1 cellular context compared by ENCODE assay signal in the genomic region with DNA sequence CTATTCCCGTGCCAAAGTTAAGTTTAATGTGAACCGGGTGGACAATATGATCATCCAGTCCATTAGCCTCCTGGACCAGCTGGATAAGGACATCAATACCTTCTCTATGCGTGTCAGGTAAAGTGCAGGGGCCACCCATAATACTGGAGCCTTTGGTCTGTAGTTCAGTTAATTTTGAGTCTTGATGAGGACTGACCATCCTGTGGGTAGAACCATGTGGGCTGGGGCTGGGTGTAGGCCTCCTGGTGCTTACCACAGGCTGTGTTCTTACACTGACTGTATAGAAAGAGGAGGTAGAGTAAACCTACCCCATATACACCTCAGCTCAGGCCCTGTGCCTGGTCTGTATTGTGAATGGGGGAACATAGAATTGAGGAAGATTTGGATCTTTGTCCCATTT.
TF ChIP-seq lines count a peak whose summit lies in the region.

No MANE protein-coding gene starts in this region.

TF ChIP-seq in H1, 55 proteins besides CTCF, POLR2A, EP300 and RAD21:
- TF ChIP-seq, protein P1, sequence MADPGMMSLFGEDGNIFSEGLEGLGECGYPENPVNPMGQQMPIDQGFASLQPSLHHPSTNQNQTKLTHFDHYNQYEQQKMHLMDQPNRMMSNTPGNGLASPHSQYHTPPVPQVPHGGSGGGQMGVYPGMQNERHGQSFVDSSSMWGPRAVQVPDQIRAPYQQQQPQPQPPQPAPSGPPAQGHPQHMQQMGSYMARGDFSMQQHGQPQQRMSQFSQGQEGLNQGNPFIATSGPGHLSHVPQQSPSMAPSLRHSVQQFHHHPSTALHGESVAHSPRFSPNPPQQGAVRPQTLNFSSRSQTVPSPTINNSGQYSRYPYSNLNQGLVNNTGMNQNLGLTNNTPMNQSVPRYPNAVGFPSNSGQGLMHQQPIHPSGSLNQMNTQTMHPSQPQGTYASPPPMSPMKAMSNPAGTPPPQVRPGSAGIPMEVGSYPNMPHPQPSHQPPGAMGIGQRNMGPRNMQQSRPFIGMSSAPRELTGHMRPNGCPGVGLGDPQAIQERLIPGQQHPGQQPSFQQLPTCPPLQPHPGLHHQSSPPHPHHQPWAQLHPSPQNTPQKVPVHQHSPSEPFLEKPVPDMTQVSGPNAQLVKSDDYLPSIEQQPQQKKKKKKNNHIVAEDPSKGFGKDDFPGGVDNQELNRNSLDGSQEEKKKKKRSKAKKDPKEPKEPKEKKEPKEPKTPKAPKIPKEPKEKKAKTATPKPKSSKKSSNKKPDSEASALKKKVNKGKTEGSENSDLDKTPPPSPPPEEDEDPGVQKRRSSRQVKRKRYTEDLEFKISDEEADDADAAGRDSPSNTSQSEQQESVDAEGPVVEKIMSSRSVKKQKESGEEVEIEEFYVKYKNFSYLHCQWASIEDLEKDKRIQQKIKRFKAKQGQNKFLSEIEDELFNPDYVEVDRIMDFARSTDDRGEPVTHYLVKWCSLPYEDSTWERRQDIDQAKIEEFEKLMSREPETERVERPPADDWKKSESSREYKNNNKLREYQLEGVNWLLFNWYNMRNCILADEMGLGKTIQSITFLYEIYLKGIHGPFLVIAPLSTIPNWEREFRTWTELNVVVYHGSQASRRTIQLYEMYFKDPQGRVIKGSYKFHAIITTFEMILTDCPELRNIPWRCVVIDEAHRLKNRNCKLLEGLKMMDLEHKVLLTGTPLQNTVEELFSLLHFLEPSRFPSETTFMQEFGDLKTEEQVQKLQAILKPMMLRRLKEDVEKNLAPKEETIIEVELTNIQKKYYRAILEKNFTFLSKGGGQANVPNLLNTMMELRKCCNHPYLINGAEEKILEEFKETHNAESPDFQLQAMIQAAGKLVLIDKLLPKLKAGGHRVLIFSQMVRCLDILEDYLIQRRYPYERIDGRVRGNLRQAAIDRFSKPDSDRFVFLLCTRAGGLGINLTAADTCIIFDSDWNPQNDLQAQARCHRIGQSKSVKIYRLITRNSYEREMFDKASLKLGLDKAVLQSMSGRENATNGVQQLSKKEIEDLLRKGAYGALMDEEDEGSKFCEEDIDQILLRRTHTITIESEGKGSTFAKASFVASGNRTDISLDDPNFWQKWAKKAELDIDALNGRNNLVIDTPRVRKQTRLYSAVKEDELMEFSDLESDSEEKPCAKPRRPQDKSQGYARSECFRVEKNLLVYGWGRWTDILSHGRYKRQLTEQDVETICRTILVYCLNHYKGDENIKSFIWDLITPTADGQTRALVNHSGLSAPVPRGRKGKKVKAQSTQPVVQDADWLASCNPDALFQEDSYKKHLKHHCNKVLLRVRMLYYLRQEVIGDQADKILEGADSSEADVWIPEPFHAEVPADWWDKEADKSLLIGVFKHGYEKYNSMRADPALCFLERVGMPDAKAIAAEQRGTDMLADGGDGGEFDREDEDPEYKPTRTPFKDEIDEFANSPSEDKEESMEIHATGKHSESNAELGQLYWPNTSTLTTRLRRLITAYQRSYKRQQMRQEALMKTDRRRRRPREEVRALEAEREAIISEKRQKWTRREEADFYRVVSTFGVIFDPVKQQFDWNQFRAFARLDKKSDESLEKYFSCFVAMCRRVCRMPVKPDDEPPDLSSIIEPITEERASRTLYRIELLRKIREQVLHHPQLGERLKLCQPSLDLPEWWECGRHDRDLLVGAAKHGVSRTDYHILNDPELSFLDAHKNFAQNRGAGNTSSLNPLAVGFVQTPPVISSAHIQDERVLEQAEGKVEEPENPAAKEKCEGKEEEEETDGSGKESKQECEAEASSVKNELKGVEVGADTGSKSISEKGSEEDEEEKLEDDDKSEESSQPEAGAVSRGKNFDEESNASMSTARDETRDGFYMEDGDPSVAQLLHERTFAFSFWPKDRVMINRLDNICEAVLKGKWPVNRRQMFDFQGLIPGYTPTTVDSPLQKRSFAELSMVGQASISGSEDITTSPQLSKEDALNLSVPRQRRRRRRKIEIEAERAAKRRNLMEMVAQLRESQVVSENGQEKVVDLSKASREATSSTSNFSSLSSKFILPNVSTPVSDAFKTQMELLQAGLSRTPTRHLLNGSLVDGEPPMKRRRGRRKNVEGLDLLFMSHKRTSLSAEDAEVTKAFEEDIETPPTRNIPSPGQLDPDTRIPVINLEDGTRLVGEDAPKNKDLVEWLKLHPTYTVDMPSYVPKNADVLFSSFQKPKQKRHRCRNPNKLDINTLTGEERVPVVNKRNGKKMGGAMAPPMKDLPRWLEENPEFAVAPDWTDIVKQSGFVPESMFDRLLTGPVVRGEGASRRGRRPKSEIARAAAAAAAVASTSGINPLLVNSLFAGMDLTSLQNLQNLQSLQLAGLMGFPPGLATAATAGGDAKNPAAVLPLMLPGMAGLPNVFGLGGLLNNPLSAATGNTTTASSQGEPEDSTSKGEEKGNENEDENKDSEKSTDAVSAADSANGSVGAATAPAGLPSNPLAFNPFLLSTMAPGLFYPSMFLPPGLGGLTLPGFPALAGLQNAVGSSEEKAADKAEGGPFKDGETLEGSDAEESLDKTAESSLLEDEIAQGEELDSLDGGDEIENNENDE (IDR thresholded peaks at IDR 0.05; ENCODE audit: insufficient replicate concordance, low read length) = no peak
- TF ChIP-seq BCL11A (IDR thresholded peaks at IDR 0.05; ENCODE audit: low read depth in 2 of 2, low read length in 2 of 2) (no peak), PHF8 (conservative IDR thresholded peaks at IDR 0.05; ENCODE audit: low read depth, low read length) (no peak), TCF12 (IDR thresholded peaks at IDR 0.05; ENCODE audit: low read depth, low read length) (no peak), POLR2AphosphoS5 (IDR thresholded peaks at IDR 0.05; ENCODE audit: low read depth, low read length) (no peak)
